In the genomic region with DNA sequence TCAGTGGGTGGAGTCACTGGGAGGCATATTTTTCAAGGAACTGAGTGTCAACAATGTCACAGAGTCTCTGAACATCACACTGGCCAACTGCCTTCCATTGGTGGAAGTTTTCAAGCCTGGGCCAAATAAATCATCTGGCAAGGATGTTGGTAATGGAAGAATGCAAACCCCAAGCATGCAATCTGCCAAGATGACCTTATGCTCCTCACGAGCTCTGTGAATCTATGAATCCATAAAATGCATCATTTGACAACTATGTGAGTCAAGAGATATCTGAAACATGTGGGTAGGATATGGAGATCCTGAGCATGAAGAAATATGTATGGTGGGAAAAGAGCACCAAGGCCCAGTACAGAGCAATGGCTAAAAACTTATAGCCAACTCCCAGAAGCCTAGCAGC, we compare ENCODE assay signal across 12 cellular contexts.
DNase-seq lines count a peak whose midpoint lies in the region; ATAC-seq and TF ChIP-seq lines count a peak whose summit lies in the region.
"Had no signal": no experiment of that assay in that cellular context is flagged by ENCODE, and none has a peak within 500 bp of the region (broad histone marks: within the 10 kb centered on the region; RNA-seq: fewer than 3 reads in every experiment).

No MANE protein-coding gene starts in this region.

- POLR2A ChIA-PET in activated CD8-positive, alpha-beta T cell treated with anti-CD3 and anti-CD28 coated beads for 36 hours (lab: Charles Lee), result no interaction called here

- H3K9me3 Mint-ChIP-seq in activated naive CD8-positive, alpha-beta T cell treated with anti-CD3 and anti-CD28 coated beads, Interleukin-2, amount 50 U/mL, for 24 hours, result peaks cover 16% of the 10 kb centered on the region
- H3K9me3 Mint-ChIP-seq in activated naive CD8-positive, alpha-beta T cell treated with anti-CD3 and anti-CD28 coated beads for 36 hours, result peaks cover 6% of the 10 kb centered on the region
- peaks cover 14% of the 10 kb centered on the region for H3K9me3 Mint-ChIP-seq in activated CD8-positive, alpha-beta T cell treated with anti-CD3 and anti-CD28 coated beads for 36 hours

- H3K36me3 Mint-ChIP-seq in activated naive CD8-positive, alpha-beta T cell treated with anti-CD3 and anti-CD28 coated beads, Interleukin-2, amount 50 U/mL, for 24 hours (ENCODE audit: low read depth), result peaks cover 11% of the 10 kb centered on the region
- H3K36me3 Mint-ChIP-seq in activated naive CD8-positive, alpha-beta T cell treated with anti-CD3 and anti-CD28 coated beads for 36 hours, result peaks cover 10% of the 10 kb centered on the region
- H3K36me3 Mint-ChIP-seq in activated CD8-positive, alpha-beta T cell treated with anti-CD3 and anti-CD28 coated beads for 36 hours (ENCODE audit: low read depth), result peaks cover 5% of the 10 kb centered on the region

- H3K27me3 Mint-ChIP-seq in activated naive CD8-positive, alpha-beta T cell treated with anti-CD3 and anti-CD28 coated beads, Interleukin-2, amount 50 U/mL, for 24 hours, result peaks cover 5% of the 10 kb centered on the region
- peaks cover 20% of the 10 kb centered on the region for H3K27me3 Mint-ChIP-seq in activated naive CD8-positive, alpha-beta T cell treated with anti-CD3 and anti-CD28 coated beads for 36 hours
- H3K27me3 Mint-ChIP-seq in activated CD8-positive, alpha-beta T cell treated with anti-CD3 and anti-CD28 coated beads for 36 hours, result peaks cover 17% of the 10 kb centered on the region
- H3K27me3 Mint-ChIP-seq: activated naive CD8-positive, alpha-beta T cell treated with anti-CD3 and anti-CD28 coated beads, Interleukin-2, amount 10 ng/mL, durations not matched to agents 7 days and 5 days had no signal

- H3K27ac Mint-ChIP-seq in activated naive CD8-positive, alpha-beta T cell treated with anti-CD3 and anti-CD28 coated beads, Interleukin-2, amount 50 U/mL, for 24 hours, result peak overlapping the region; percentile 15
- no peak overlapping the region for H3K27ac Mint-ChIP-seq in activated naive CD8-positive, alpha-beta T cell treated with anti-CD3 and anti-CD28 coated beads for 36 hours
- no peak overlapping the region for H3K27ac Mint-ChIP-seq in activated CD8-positive, alpha-beta T cell treated with anti-CD3 and anti-CD28 coated beads for 36 hours
- H3K27ac Mint-ChIP-seq: activated naive CD8-positive, alpha-beta T cell treated with anti-CD3 and anti-CD28 coated beads, Interleukin-2, amount 10 ng/mL, durations not matched to agents 7 days and 5 days had no signal

- no peak for DNase-seq in activated naive CD8-positive, alpha-beta T cell treated with anti-CD3 and anti-CD28 coated beads, Interleukin-2, amount 50 U/mL, for 24 hours
- DNase-seq in activated naive CD8-positive, alpha-beta T cell treated with anti-CD3 and anti-CD28 coated beads for 36 hours, result no peak
- DNase-seq in SW480 (ENCODE audit: low spot score), result peak; percentile 18
- DNase-seq in fibroblast of the conjunctiva (ENCODE audit: low read depth), result peak; percentile 22
- DNase-seq in stromal cell of bone marrow (ENCODE audit: low read depth), result peak; percentile 55
- no peak for DNase-seq in activated CD8-positive, alpha-beta T cell treated with anti-CD3 and anti-CD28 coated beads for 36 hours
- DNase-seq: activated naive CD8-positive, alpha-beta T cell treated with anti-CD3 and anti-CD28 coated beads, Interleukin-2, amount 10 ng/mL, durations not matched to agents 7 days and 5 days; NCI-H2029 treated with DMSO at 0.1 percent for 48 hours; SJCRH30; testis had no signal

- no peak overlapping the region for H3K4me3 Mint-ChIP-seq in activated naive CD8-positive, alpha-beta T cell treated with anti-CD3 and anti-CD28 coated beads, Interleukin-2, amount 50 U/mL, for 24 hours
- H3K4me3 Mint-ChIP-seq in activated naive CD8-positive, alpha-beta T cell treated with anti-CD3 and anti-CD28 coated beads for 36 hours, result no peak overlapping the region
- H3K4me3 Mint-ChIP-seq in activated CD8-positive, alpha-beta T cell treated with anti-CD3 and anti-CD28 coated beads for 36 hours, result no peak overlapping the region
- H3K4me3 Mint-ChIP-seq: activated naive CD8-positive, alpha-beta T cell treated with anti-CD3 and anti-CD28 coated beads, Interleukin-2, amount 10 ng/mL, durations not matched to agents 7 days and 5 days had no signal

- intact Hi-C loops in activated CD8-positive, alpha-beta T cell treated with anti-CD3 and anti-CD28 coated beads for 36 hours (cut with micrococcal nuclease), result no loop called here

- peaks cover 13% of the 10 kb centered on the region for H3K4me1 Mint-ChIP-seq in activated naive CD8-positive, alpha-beta T cell treated with anti-CD3 and anti-CD28 coated beads, Interleukin-2, amount 50 U/mL, for 24 hours
- peaks cover 5% of the 10 kb centered on the region for H3K4me1 Mint-ChIP-seq in activated naive CD8-positive, alpha-beta T cell treated with anti-CD3 and anti-CD28 coated beads for 36 hours
- H3K4me1 Mint-ChIP-seq in activated CD8-positive, alpha-beta T cell treated with anti-CD3 and anti-CD28 coated beads for 36 hours (ENCODE audit: low read depth), result peaks cover 8% of the 10 kb centered on the region
- H3K4me1 Mint-ChIP-seq: activated naive CD8-positive, alpha-beta T cell treated with anti-CD3 and anti-CD28 coated beads, Interleukin-2, amount 10 ng/mL, durations not matched to agents 7 days and 5 days had no signal

- CTCF ChIA-PET in activated CD8-positive, alpha-beta T cell treated with anti-CD3 and anti-CD28 coated beads for 36 hours (lab: Charles Lee), result interaction anchor here (0.9 kb wide), 1 partner anchor 72 kb away, joined by 3 read pairs; no protein-coding TSS in a partner anchor

- peak; percentile 25 for ATAC-seq in activated naive CD8-positive, alpha-beta T cell treated with anti-CD3 and anti-CD28 coated beads, Interleukin-2, amount 50 U/mL, for 24 hours
- ATAC-seq in activated CD8-positive, alpha-beta T cell treated with anti-CD3 and anti-CD28 coated beads for 36 hours, result no peak
- no peak for ATAC-seq in GM21825 (IDR thresholded peaks at IDR 0.05; ENCODE audit: unreplicated experiment)
- no peak for ATAC-seq in HG03159 (IDR thresholded peaks at IDR 0.05; ENCODE audit: unreplicated experiment)

- TF ChIP-seq CTCF in activated CD8-positive, alpha-beta T cell treated with anti-CD3 and anti-CD28 coated beads for 36 hours (IDR thresholded peaks at IDR 0.05), result no peak

Comparison
In these comparisons a context has a peak if more than half of its experiments do, and no peak if none do; other contexts are left out.
1. DNase-seq: peak in SW480 (single experiment), fibroblast of the conjunctiva (single experiment) and stromal cell of bone marrow (single experiment); none in activated naive CD8-positive, alpha-beta T cell treated with anti-CD3 and anti-CD28 coated beads, Interleukin-2, amount 50 U/mL, for 24 hours (single experiment), activated naive CD8-positive, alpha-beta T cell treated with anti-CD3 and anti-CD28 coated beads for 36 hours (single experiment) and activated CD8-positive, alpha-beta T cell treated with anti-CD3 and anti-CD28 coated beads for 36 hours (single experiment).